In the genomic region with DNA sequence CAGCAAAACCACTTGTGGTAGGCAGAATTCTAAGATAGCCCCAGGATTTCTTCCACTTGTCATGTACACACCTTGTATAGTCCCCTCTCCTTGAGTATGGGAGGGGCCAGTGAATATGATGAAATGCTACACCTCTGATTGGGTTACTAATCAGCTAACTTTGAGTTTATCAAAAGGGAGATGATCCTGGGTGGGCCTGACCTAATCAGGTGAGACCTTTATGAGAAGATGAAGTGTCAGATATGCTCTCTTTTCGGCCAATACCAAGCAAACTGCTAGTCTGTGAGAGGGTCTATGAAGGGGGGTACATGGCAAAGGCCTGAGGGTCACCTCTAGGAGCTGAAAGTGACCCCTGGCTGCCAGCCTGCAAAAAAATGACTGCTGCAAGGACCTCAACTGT, we compare ENCODE assay signal across 29 cellular contexts.
"Had no signal": no experiment of that assay in that cellular context is flagged by ENCODE, and none has a peak within 500 bp of the region (broad histone marks: within the 10 kb centered on the region; RNA-seq: fewer than 3 reads in every experiment).

No MANE protein-coding gene starts in this region.

- ATAC-seq: stimulated activated effector memory CD8-positive, alpha-beta T cell treated with anti-CD3 and anti-CD28 coated beads, Interleukin-12 subunit alpha, Interleukin-12 subunit beta, amount 100 ng/mL, for 72 hours; stimulated activated memory B cell treated with anti-CD40 and anti-IgM and Interleukin-4, amounts not matched to agents 10 μg/mL and 1 μg/mL and 100 μg/mL, for 72 hours; stimulated activated naive B cell treated with anti-CD40 and anti-IgM and Interleukin-4, amounts not matched to agents 10 μg/mL and 1 μg/mL and 100 μg/mL, for 72 hours; stimulated activated naive CD8-positive, alpha-beta T cell treated with anti-CD3 and anti-CD28 coated beads, Interleukin-15, amount 100 ng/mL, for 72 hours; stimulated activated naive CD8-positive, alpha-beta T cell treated with anti-CD3 and anti-CD28 coated beads, Interleukin-15, Interleukin-2, amounts not matched to agents 100 U/mL and 50 U/mL, for 24 hours; upper lobe of right lung had no signal

- H3K9me3 ChIP-seq: stomach, suprapubic skin, testis, thoracic aorta, thyroid gland, tibial artery, tibial nerve, transverse colon, upper lobe of left lung, upper lobe of right lung, uterus, vagina had no signal

- H3K4me1 ChIP-seq: stomach, suprapubic skin, testis, thyroid gland, tibial artery, tibial nerve, transverse colon, upper lobe of left lung, upper lobe of right lung, uterus, vagina had no signal

- H3K4me3 Mint-ChIP-seq: stimulated activated effector memory CD8-positive, alpha-beta T cell treated with anti-CD3 and anti-CD28 coated beads, Interleukin-12 subunit alpha, Interleukin-12 subunit beta, amount 100 ng/mL, for 72 hours; stimulated activated memory B cell treated with anti-CD40 and anti-IgM and Interleukin-4, amounts not matched to agents 10 μg/mL and 1 μg/mL and 100 μg/mL, for 72 hours; stimulated activated naive B cell treated with anti-CD40 and anti-IgM and Interleukin-4, amounts not matched to agents 10 μg/mL and 1 μg/mL and 100 μg/mL, for 72 hours; stimulated activated naive CD8-positive, alpha-beta T cell treated with anti-CD3 and anti-CD28 coated beads, Interleukin-15, amount 100 ng/mL, for 72 hours; stimulated activated naive CD8-positive, alpha-beta T cell treated with anti-CD3 and anti-CD28 coated beads, Interleukin-15, Interleukin-2, amounts not matched to agents 100 ng/mL and 50 ng/mL, for 24 hours; type B pancreatic cell had no signal

- H3K27ac Mint-ChIP-seq: stimulated activated effector memory CD8-positive, alpha-beta T cell treated with anti-CD3 and anti-CD28 coated beads, Interleukin-12 subunit alpha, Interleukin-12 subunit beta, amount 100 ng/mL, for 72 hours; stimulated activated memory B cell treated with anti-CD40 and anti-IgM and Interleukin-4, amounts not matched to agents 10 μg/mL and 1 μg/mL and 100 μg/mL, for 72 hours; stimulated activated naive B cell treated with anti-CD40 and anti-IgM and Interleukin-4, amounts not matched to agents 10 μg/mL and 1 μg/mL and 100 μg/mL, for 72 hours; stimulated activated naive CD8-positive, alpha-beta T cell treated with anti-CD3 and anti-CD28 coated beads, Interleukin-15, amount 100 ng/mL, for 72 hours; stimulated activated naive CD8-positive, alpha-beta T cell treated with anti-CD3 and anti-CD28 coated beads, Interleukin-15, Interleukin-2, amounts not matched to agents 100 ng/mL and 50 ng/mL, for 24 hours; type B pancreatic cell had no signal

- H3K27ac ChIP-seq: stomach, suprapubic skin, testis, thoracic aorta, thyroid gland, tibial artery, tibial nerve, transverse colon, upper lobe of left lung, upper lobe of right lung, uterus, vagina had no signal

- H3K27me3 ChIP-seq: testis, thyroid gland, tibial nerve, transverse colon, upper lobe of left lung, uterus, vagina had no signal

- FAIRE-seq: urothelium cell line had no signal

- H3K36me3 ChIP-seq: stomach, suprapubic skin, thoracic aorta, thyroid gland, tibial artery, tibial nerve, transverse colon, upper lobe of left lung, upper lobe of right lung, uterus, vagina had no signal

- H3K36me3 Mint-ChIP-seq: stimulated activated effector memory CD8-positive, alpha-beta T cell treated with anti-CD3 and anti-CD28 coated beads, Interleukin-12 subunit alpha, Interleukin-12 subunit beta, amount 100 ng/mL, for 72 hours; stimulated activated memory B cell treated with anti-CD40 and anti-IgM and Interleukin-4, amounts not matched to agents 10 μg/mL and 1 μg/mL and 100 μg/mL, for 72 hours; stimulated activated naive B cell treated with anti-CD40 and anti-IgM and Interleukin-4, amounts not matched to agents 10 μg/mL and 1 μg/mL and 100 μg/mL, for 72 hours; type B pancreatic cell had no signal

- H3K9me3 Mint-ChIP-seq: stimulated activated memory B cell treated with anti-CD40 and anti-IgM and Interleukin-4, amounts not matched to agents 10 μg/mL and 1 μg/mL and 100 μg/mL, for 72 hours; stimulated activated naive B cell treated with anti-CD40 and anti-IgM and Interleukin-4, amounts not matched to agents 10 μg/mL and 1 μg/mL and 100 μg/mL, for 72 hours; stimulated activated naive CD8-positive, alpha-beta T cell treated with anti-CD3 and anti-CD28 coated beads, Interleukin-15, Interleukin-2, amounts not matched to agents 100 ng/mL and 50 ng/mL, for 24 hours; type B pancreatic cell had no signal

- H3K4me3 ChIP-seq: stomach, suprapubic skin, testis, thoracic aorta, thyroid gland, tibial artery, tibial nerve, transverse colon, upper lobe of left lung, upper lobe of right lung, uterus, vagina had no signal

- DNase-seq: stimulated activated CD4-positive, alpha-beta T cell treated with anti-CD3 and anti-CD28 coated beads, Interleukin-2, amount 100 ng/mL, for 48 hours; stimulated activated CD4-positive, alpha-beta T cell treated with anti-CD3 and anti-CD28 coated beads, Interleukin-4, amount 100 ng/mL, for 1 hour; stimulated activated CD4-positive, alpha-beta T cell treated with anti-CD3 and anti-CD28 coated beads, Interleukin-4, amount 100 ng/mL, for 24 hours; stimulated activated CD4-positive, alpha-beta T cell treated with anti-CD3 and anti-CD28 coated beads, Interleukin-4, amount 100 ng/mL, for 4 hours; stimulated activated CD8-positive, alpha-beta memory T cell treated with anti-CD3 and anti-CD28 coated beads, Interleukin-4, amount 100 ng/mL, for 48 hours; stimulated activated naive B cell treated with anti-CD40 and anti-IgM and Interleukin-4, amounts not matched to agents 10 μg/mL and 1 μg/mL and 100 μg/mL, for 72 hours; stimulated activated naive CD4-positive, alpha-beta T cell; stimulated activated naive CD4-positive, alpha-beta T cell treated with Interleukin-2 at 50 U/mL for 16 hours; stimulated activated naive CD8-positive, alpha-beta T cell treated with anti-CD3 and anti-CD28 coated beads, Interleukin-15, amount 100 ng/mL, for 72 hours; stimulated activated naive CD8-positive, alpha-beta T cell treated with anti-CD3 and anti-CD28 coated beads, Interleukin-15, Interleukin-2, amounts not matched to agents 100 U/mL and 50 U/mL, for 24 hours; stomach; substantia nigra; testis; thyroid gland; tibial artery; transverse colon; trophoblast cell; upper lobe of left lung; upper lobe of right lung; uterus had no signal

- H3K4me1 Mint-ChIP-seq: stimulated activated effector memory CD8-positive, alpha-beta T cell treated with anti-CD3 and anti-CD28 coated beads, Interleukin-12 subunit alpha, Interleukin-12 subunit beta, amount 100 ng/mL, for 72 hours; stimulated activated memory B cell treated with anti-CD40 and anti-IgM and Interleukin-4, amounts not matched to agents 10 μg/mL and 1 μg/mL and 100 μg/mL, for 72 hours; stimulated activated naive B cell treated with anti-CD40 and anti-IgM and Interleukin-4, amounts not matched to agents 10 μg/mL and 1 μg/mL and 100 μg/mL, for 72 hours; stimulated activated naive CD8-positive, alpha-beta T cell treated with anti-CD3 and anti-CD28 coated beads, Interleukin-15, amount 100 ng/mL, for 72 hours had no signal
